Comparison of ENCODE assay signal across 8 cellular contexts in the genomic region with DNA sequence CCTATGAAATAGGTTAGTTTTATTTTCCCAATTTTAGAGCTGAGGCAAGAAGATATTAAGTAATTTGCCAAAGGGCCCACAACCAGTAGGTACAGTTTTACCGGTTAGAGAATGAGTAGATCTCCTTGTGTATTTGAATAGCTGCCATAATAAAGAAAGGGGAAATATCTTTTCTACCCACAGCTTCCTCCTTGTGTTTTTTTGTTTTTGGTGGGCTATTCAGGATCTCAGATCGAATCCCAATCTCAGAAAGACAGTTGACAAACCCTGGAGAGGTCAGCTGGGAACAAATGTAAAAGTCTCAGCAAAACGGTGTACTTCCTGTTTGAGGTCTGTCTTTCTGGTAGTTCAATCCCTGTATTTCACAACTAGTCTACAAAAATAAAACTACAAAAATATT. TPM values are rescaled to one million over a fixed set of nuclear protein-coding genes. Genes with fewer than 3 reads are reported as not detected.
DNase-seq lines count a peak whose midpoint lies in the region; ATAC-seq, FAIRE-seq and TF ChIP-seq lines count a peak whose summit lies in the region.

No MANE protein-coding gene starts in this region.

- no peak overlapping the region for H3K27ac ChIP-seq in vagina

- no peaks in the 10 kb centered on the region for H3K36me3 ChIP-seq in vagina

- H3K27me3 ChIP-seq in vagina, result no peaks in the 10 kb centered on the region

- H3K4me3 ChIP-seq in WI38 (ENCODE audit: low read depth, low read length) (0 out of 2 replicates have a peak overlapping the region, but pooled peaks have one; percentile 14), vagina (no peak overlapping the region)

- no peak for TF ChIP-seq CTCF in WI38 (IDR thresholded peaks at IDR 0.05; ENCODE audit: low read depth, low read length)
- no peak for TF ChIP-seq CTCF in vagina (IDR thresholded peaks at IDR 0.05)
- TF ChIP-seq CTCF in D721Med (IDR thresholded peaks at IDR 0.05; ENCODE audit: insufficient read depth, missing control alignments), result no peak

- DNase-seq in midbrain (lab: John Stamatoyannopoulos, UW) (peak; percentile 1), vagina (ENCODE audit: extremely low spot score in 2 of 2) (no peak), SK-N-DZ (ENCODE audit: low spot score) (no peak), D721Med (ENCODE audit: insufficient read length, low spot score) (no peak)

- no peak for FAIRE-seq in D721Med (lab: Jason Lieb, UNC)

- ATAC-seq in GM18502 (IDR thresholded peaks at IDR 0.05; ENCODE audit: poor library complexity, unreplicated experiment) (peak; percentile 40), HG02885 (IDR thresholded peaks at IDR 0.05; ENCODE audit: poor library complexity, unreplicated experiment) (peak; percentile 25), GM18858 (IDR thresholded peaks at IDR 0.05; ENCODE audit: unreplicated experiment) (no peak)

- TF ChIP-seq POLR2A in vagina (IDR thresholded peaks at IDR 0.05), result no peak

- peaks cover 6% of the 10 kb centered on the region for H3K4me1 ChIP-seq in vagina

- intact Hi-C loops in vagina (cut with DNase I), result no loop called here

- H3K9me3 ChIP-seq in vagina, result no peaks in the 10 kb centered on the region

RNA-seq across cellular contexts. Expression of gene SLC31A1, which starts 11.8 kb away (rescaled TPM):
- total RNA-seq in vagina, result 9.3 TPM
- polyA plus RNA-seq in SK-N-DZ (2014; cell fraction: cytosol; rRNA removed), result 11.5 and 13.6 TPM in 2 replicates
- 2.3 and 2.4 TPM in 2 replicates for polyA plus RNA-seq in SK-N-DZ (2014; cell fraction: nucleus; rRNA removed)

RNA-seq across cellular contexts. Expression of gene FKBP15, which starts 12.1 kb away (rescaled TPM):
- total RNA-seq in vagina, result 28.7 TPM
- 8.2 and 9.9 TPM in 2 replicates for polyA plus RNA-seq in SK-N-DZ (2014; cell fraction: cytosol; rRNA removed)
- 20.3 and 29.3 TPM in 2 replicates for polyA plus RNA-seq in SK-N-DZ (2014; cell fraction: nucleus; rRNA removed)

RNA-seq across cellular contexts. Expression of gene CDC26, which starts 42.2 kb away (rescaled TPM):
- 25.3 TPM for total RNA-seq in vagina
- 35.6 and 42.6 TPM in 2 replicates for polyA plus RNA-seq in SK-N-DZ (2014; cell fraction: cytosol; rRNA removed)
- 26.0 and 28.1 TPM in 2 replicates for polyA plus RNA-seq in SK-N-DZ (2014; cell fraction: nucleus; rRNA removed)

RNA-seq across cellular contexts. Expression of gene PRPF4, which starts 42.3 kb away (rescaled TPM):
- total RNA-seq in vagina, result 11.8 TPM
- 44.0 and 45.5 TPM in 2 replicates for polyA plus RNA-seq in SK-N-DZ (2014; cell fraction: cytosol; rRNA removed)
- polyA plus RNA-seq in SK-N-DZ (2014; cell fraction: nucleus; rRNA removed), result 20.9 and 21.4 TPM in 2 replicates
